Comparison of ENCODE assay signal across 8 cellular contexts in genomic region chr10:12605580-12606405, GRCh38.
A peak's percentile ranks its signal among the peaks of the same experiment; 100 is the strongest.
DNase-seq lines count a peak whose midpoint lies in the region; ATAC-seq lines count a peak whose summit lies in the region.

No MANE protein-coding gene starts in this region.

- ATAC-seq in GM21619 (IDR thresholded peaks at IDR 0.05; ENCODE audit: unreplicated experiment): peak; percentile 69

- DNase-seq in Daoy (ENCODE audit: low read depth) (peak; percentile 50), MV-4-11 (lab: John Stamatoyannopoulos, UW) (peak; percentile 69), cerebellar cortex (ENCODE audit: low spot score) (peak; percentile 76), midbrain (lab: John Stamatoyannopoulos, UW) (peak; percentile 71), HK-2 (ENCODE audit: unreplicated experiment) (no peak)
- peak; percentile 7 for DNase-seq in activated CD4-positive, CD25-positive, alpha-beta regulatory T cell treated with anti-CD3 and anti-CD28 coated beads, Interleukin-2, amount 50 U/mL, for 16 hours (ENCODE audit: low read depth, low spot score)
- peak; percentile 9 to 90 (median 62) for DNase-seq in stimulated activated naive CD4-positive, alpha-beta T cell (lab: John Stamatoyannopoulos, UW)
